14 cellular contexts compared by ENCODE assay signal in genomic region chr1:220770245-220770913, GRCh38. TPM values are rescaled to one million over a fixed set of nuclear protein-coding genes. Genes with fewer than 3 reads are reported as not detected.
DNase-seq lines count a peak whose midpoint lies in the region; ATAC-seq, FAIRE-seq and TF ChIP-seq lines count a peak whose summit lies in the region.
"Had no signal": no experiment of that assay in that cellular context is flagged by ENCODE, and none has a peak within 500 bp of the region (broad histone marks: within the 10 kb centered on the region; RNA-seq: fewer than 3 reads in every experiment).

No MANE protein-coding gene starts in this region.

- H3K27me3 Mint-ChIP-seq in MCF 10A (ENCODE audit: insufficient read depth, unreplicated experiment) (no peaks in the 10 kb centered on the region), natural killer cell (ENCODE audit: low read depth in 2 of 2) (peaks cover 3 to 5% of the 10 kb centered on the region in 2 donors)
- peaks cover 2% of the 10 kb centered on the region for H3K27me3 Mint-ChIP-seq in T-helper 2 cell treated with Interferon-gamma antibody and Interleukin-4, amounts not matched to agents 5 μg/mL and 100 μg/mL, for 36 hours (ENCODE audit: low read depth)

- TF ChIP-seq POLR2A in GM12878 (IDR thresholded peaks at IDR 0.05; ENCODE audit: low read depth, low read length): no peak

- no peaks in the 10 kb centered on the region for H4K20me1 ChIP-seq in GM12878 (ENCODE audit: control insufficient read depth, insufficient read depth)

- peak overlapping the region; percentile 69 for H3K27ac ChIP-seq in GM12878 (ENCODE audit: control insufficient read depth, insufficient read depth)

- RAD21 ChIA-PET in GM12878 (lab: Charles Lee; ENCODE audit: unreplicated experiment): interaction anchor here (0.6 to 5.5 kb wide), 4 partner anchors 37 to 550 kb away, joined by 3 to 33 read pairs (median 4); no protein-coding TSS in a partner anchor

- TF ChIP-seq EP300 in GM12878 (IDR thresholded peaks at IDR 0.05; ENCODE audit: borderline replicate concordance in 1 of 2, control insufficient read depth in 1 of 2, low read depth in 2 of 2, low read length in 2 of 2): peak; percentile 19 to 47; a peak in 1 of 4 replicates

- no peaks in the 10 kb centered on the region; the same call in none of the 2 replicates for H3K4me1 ChIP-seq in GM12878 (ENCODE audit: control insufficient read depth, insufficient read depth, low read length)

- intact Hi-C loops in GM12878 (cut with micrococcal nuclease; ENCODE audit: unreplicated experiment) (loop anchor here (10.0 kb wide), 1 partner anchor 226 kb away; no protein-coding TSS in a partner anchor), MCF 10A (cut with micrococcal nuclease) (no loop called here), natural killer cell (cut with micrococcal nuclease) (no loop called here)

- H3K9ac ChIP-seq in GM12878 (ENCODE audit: control insufficient read depth, insufficient read depth, low read length): peak overlapping the region; percentile 34; the same call in 1 of the 2 replicates

- FAIRE-seq in GM12878 (lab: Jason Lieb, UNC): no peak
- FAIRE-seq: HepG2, small intestine had no signal

- peak overlapping the region; percentile 63; the same call in 1 of the 2 replicates for H3K4me2 ChIP-seq in GM12878 (ENCODE audit: control insufficient read depth, insufficient read depth)

- CTCF ChIA-PET in GM12878 (lab: Yijun Ruan, JAX): interaction anchor here (1.0 to 1.9 kb wide), 6 partner anchors 10 to 490 kb away, joined by 3 to 9 read pairs (median 4); no protein-coding TSS in a partner anchor
- CTCF ChIA-PET in MCF 10A (lab: Yijun Ruan, JAX): interaction anchor here (0.6 to 13.1 kb wide), 12 partner anchors 7 to 552 kb away, joined by 3 to 329 read pairs (median 4); partner anchors contain the start of gene MTARC1

- SMC1A ChIA-PET in GM12878 (lab: Charles Lee; ENCODE audit: uncharacterized antibody, unreplicated experiment): interaction anchor here (0.6 to 1.7 kb wide), 7 partner anchors 9 to 826 kb away, joined by 3 to 8 read pairs (median 3); no protein-coding TSS in a partner anchor

- H3K9me3 ChIP-seq in GM12878 (replicated peaks; ENCODE audit: control insufficient read depth, insufficient read depth, low read length): no peaks in the 10 kb centered on the region; the same call in 2 of the 3 replicates

- H3K4me3 Mint-ChIP-seq in MCF 10A (ENCODE audit: unreplicated experiment) (no peak overlapping the region), natural killer cell (no peak overlapping the region)
- H3K4me3 Mint-ChIP-seq in T-helper 2 cell treated with Interferon-gamma antibody and Interleukin-4, amounts not matched to agents 5 μg/mL and 100 μg/mL, for 36 hours: no peak overlapping the region
- H3K4me3 Mint-ChIP-seq: activated CD4-positive, alpha-beta T cell treated with anti-CD3 and anti-CD28 coated beads, Interleukin-2, amount 10 ng/mL, durations not matched to agents 24 days and 14 days; activated naive CD8-positive, alpha-beta T cell treated with anti-CD3 and anti-CD28 coated beads, Interleukin-2, amount 50 U/mL, for 24 hours had no signal

- H3K4me3 ChIP-seq in GM12878: 0 out of 2 replicates have a peak overlapping the region, but pooled peaks have one; percentile 37

- no peaks in the 10 kb centered on the region for H3K4me1 Mint-ChIP-seq in MCF 10A (ENCODE audit: insufficient read depth, unreplicated experiment)
- no peaks in the 10 kb centered on the region for H3K4me1 Mint-ChIP-seq in natural killer cell
- H3K4me1 Mint-ChIP-seq in T-helper 2 cell treated with Interferon-gamma antibody and Interleukin-4, amounts not matched to agents 5 μg/mL and 100 μg/mL, for 36 hours (ENCODE audit: low read depth): no peaks in the 10 kb centered on the region
- H3K4me1 Mint-ChIP-seq: activated CD4-positive, alpha-beta T cell treated with anti-CD3 and anti-CD28 coated beads, Interleukin-2, amount 10 ng/mL, durations not matched to agents 24 days and 14 days; activated naive CD8-positive, alpha-beta T cell treated with anti-CD3 and anti-CD28 coated beads, Interleukin-2, amount 50 U/mL, for 24 hours had no signal

- TF ChIP-seq CTCF in GM12878 (IDR thresholded peaks at IDR 0.05 in 2 of 3, conservative IDR thresholded peaks at IDR 0.05 in 1 of 3; ENCODE audit: control insufficient read depth in 2 of 3, extremely low read depth in 1 of 3, insufficient read depth in 1 of 3, low read depth in 3 of 3, low read length in 3 of 3) (no peak), MCF 10A (IDR thresholded peaks at IDR 0.05; ENCODE audit: unreplicated experiment) (no peak), natural killer cell (IDR thresholded peaks at IDR 0.05) (no peak)

- H3K79me2 ChIP-seq in GM12878 (ENCODE audit: control insufficient read depth, insufficient read depth, low read length): no peaks in the 10 kb centered on the region

- H3K9me3 Mint-ChIP-seq in MCF 10A (ENCODE audit: unreplicated experiment) (no peaks in the 10 kb centered on the region), natural killer cell (no peaks in the 10 kb centered on the region)
- H3K9me3 Mint-ChIP-seq in T-helper 2 cell treated with Interferon-gamma antibody and Interleukin-4, amounts not matched to agents 5 μg/mL and 100 μg/mL, for 36 hours: no peaks in the 10 kb centered on the region
- H3K9me3 Mint-ChIP-seq: activated CD4-positive, alpha-beta T cell treated with anti-CD3 and anti-CD28 coated beads, Interleukin-2, amount 10 ng/mL, durations not matched to agents 24 days and 14 days; activated naive CD8-positive, alpha-beta T cell treated with anti-CD3 and anti-CD28 coated beads, Interleukin-2, amount 50 U/mL, for 24 hours had no signal

- DNase-seq in GM12878 (ENCODE audit: low read depth, low spot score) (peak; percentile 49), MCF 10A (ENCODE audit: unreplicated experiment) (no peak), natural killer cell (no peak), retina (no peak)
- no peak for DNase-seq in T-helper 2 cell treated with Interferon-gamma antibody and Interleukin-4, amounts not matched to agents 5 μg/mL and 100 μg/mL, for 36 hours (ENCODE audit: low spot score)
- DNase-seq: activated CD4-positive, alpha-beta T cell treated with anti-CD3 and anti-CD28 coated beads, Interleukin-2, amount 10 ng/mL, durations not matched to agents 24 days and 14 days; activated naive CD8-positive, alpha-beta T cell treated with anti-CD3 and anti-CD28 coated beads, Interleukin-2, amount 50 U/mL, for 24 hours; effector CD4-positive, alpha-beta T cell; hypothalamus; small intestine had no signal

- H3K36me3 ChIP-seq in GM12878 (ENCODE audit: control insufficient read depth in 2 of 2, insufficient read depth in 2 of 2, low read length in 1 of 2): no peaks in the 10 kb centered on the region

- POLR2A ChIA-PET in GM12878 (lab: Charles Lee) (interaction anchor here (1.2 to 1.3 kb wide), 2 partner anchors 14 to 551 kb away, joined by 3 read pairs; no protein-coding TSS in a partner anchor), MCF 10A (lab: Yijun Ruan, JAX) (interaction anchor here (1.6 kb wide), 1 partner anchor 37 kb away, joined by 3 read pairs; no protein-coding TSS in a partner anchor)

- in situ Hi-C loops in GM12878 (cut with MboI): loop anchor here (10.0 kb wide), 1 partner anchor 86 kb away; no protein-coding TSS in a partner anchor

- BruUV-seq in GM12878 (replicated peaks; lab: Mats Ljungman, UMichigan) (TSS peak; percentile 93), MCF 10A (replicated peaks; lab: Mats Ljungman, UMichigan) (no TSS peak)

- TF ChIP-seq RAD21 in GM12878 (IDR thresholded peaks at IDR 0.05; ENCODE audit: insufficient read depth, low read depth, low read length): no peak

- peak overlapping the region; percentile 47 for H2AFZ ChIP-seq in GM12878 (ENCODE audit: control insufficient read depth, low read depth, low read length)

- ATAC-seq in GM18498 (IDR thresholded peaks at IDR 0.05; ENCODE audit: unreplicated experiment) (peak; percentile 71), GM21360 (IDR thresholded peaks at IDR 0.05; ENCODE audit: unreplicated experiment) (peak; percentile 49), HG03060 (IDR thresholded peaks at IDR 0.05; ENCODE audit: low read depth, unreplicated experiment) (peak; percentile 38), GM12878 (peak; percentile 75), natural killer cell (no peak)
- ATAC-seq: activated naive CD8-positive, alpha-beta T cell treated with anti-CD3 and anti-CD28 coated beads, Interleukin-2, amount 50 U/mL, for 24 hours; HepG2 had no signal

- H3K27ac Mint-ChIP-seq in MCF 10A (ENCODE audit: low read depth, unreplicated experiment) (no peak overlapping the region), natural killer cell (no peak overlapping the region)
- no peak overlapping the region for H3K27ac Mint-ChIP-seq in T-helper 2 cell treated with Interferon-gamma antibody and Interleukin-4, amounts not matched to agents 5 μg/mL and 100 μg/mL, for 36 hours
- H3K27ac Mint-ChIP-seq: activated CD4-positive, alpha-beta T cell treated with anti-CD3 and anti-CD28 coated beads, Interleukin-2, amount 10 ng/mL, durations not matched to agents 24 days and 14 days; activated naive CD8-positive, alpha-beta T cell treated with anti-CD3 and anti-CD28 coated beads, Interleukin-2, amount 50 U/mL, for 24 hours had no signal

- under 1% methylated on average over 15 of the region's 15 CpGs for WGBS in GM12878 (ENCODE audit: insufficient coverage, insufficient replicate concordance, low lambda C conversion rate, missing lambda C conversion rate)

- H3K36me3 Mint-ChIP-seq in MCF 10A (ENCODE audit: insufficient read depth, unreplicated experiment): no peaks in the 10 kb centered on the region
- H3K36me3 Mint-ChIP-seq in natural killer cell: no peaks in the 10 kb centered on the region
- no peaks in the 10 kb centered on the region for H3K36me3 Mint-ChIP-seq in T-helper 2 cell treated with Interferon-gamma antibody and Interleukin-4, amounts not matched to agents 5 μg/mL and 100 μg/mL, for 36 hours (ENCODE audit: low read depth)

- H3K27me3 ChIP-seq in GM12878 (replicated peaks in 1 of 2; ENCODE audit: control insufficient read depth in 2 of 2, insufficient read depth in 2 of 2, low read length in 1 of 2): no peaks in the 10 kb centered on the region

RNA-seq across cellular contexts. Expression of gene MTARC1, which starts 16.3 kb away (rescaled TPM):
- total RNA-seq in GM12878 (2013; cell fraction: nucleolus; rRNA removed): 0.10 and 0.13 TPM in 2 replicates
- total RNA-seq in GM12878 (2014; rRNA removed) (0.23 and 0.27 TPM in 2 replicates), GM12878 (2014; rRNA removed; fragmentation: Illumina TruSeq; extraction: Trizol) (0.69 and 0.85 TPM in 2 replicates), GM12878 (2021) (0.72 TPM in 2 replicates), MCF 10A (2022) (0.96 and 1.5 TPM in 2 replicates), natural killer cell (1 to 10 TPM in 1 of 3 donors, under 1 TPM in 1, not detected in 1; 0.52 to 2.5 TPM)
- not detected for polyA plus RNA-seq in GM12878 (2011; ENCODE audit: low read depth)
- polyA plus RNA-seq in GM12878 (2011; rRNA removed) (0.31 and 0.55 TPM in 2 replicates), GM12878 (2014; fragmentation: Illumina TruSeq; extraction: Trizol) (0.47 and 1.0 TPM in 2 replicates), GM12878 (2014; fragmentation: Nextera tagmentation; extraction: Ambion mirVana) (under 1 TPM; 0.26 to 0.31 TPM), GM12878 (2014; rRNA removed) (0.49 and 1.1 TPM in 2 replicates), GM12878 (2016; fragmentation: Nextera tagmentation; extraction: Ambion mirVana) (1 to 10 TPM in 1 of 2 experiments, under 1 TPM in 1; 0.67 to 1.5 TPM)
- 0.13 and 0.38 TPM in 2 replicates for polyA plus RNA-seq in GM12878 (2011; cell fraction: cytosol; rRNA removed)
- polyA plus RNA-seq in GM12878 (2011; cell fraction: nucleus; rRNA removed): 0.60 and 0.61 TPM in 2 replicates
- polyA plus RNA-seq in GM12878 (2012): not detected in 2 replicates
- 0.26 and 0.29 TPM in 2 replicates for polyA minus RNA-seq in GM12878 (2011; rRNA and poly(A)+ RNA removed)
- 1.7 and 2.5 TPM in 2 replicates for polyA minus RNA-seq in GM12878 (2011; cell fraction: cytosol; rRNA and poly(A)+ RNA removed)
- polyA minus RNA-seq in GM12878 (2011; cell fraction: nucleus; rRNA and poly(A)+ RNA removed): 0.24 and 0.77 TPM in 2 replicates
- total RNA-seq: activated CD4-positive, alpha-beta T cell treated with anti-CD3 and anti-CD28 coated beads, Interleukin-2, amount 10 ng/mL, durations not matched to agents 24 days and 14 days had no signal

RNA-seq across cellular contexts. Expression of gene MTARC2, which starts 22.3 kb away (rescaled TPM):
- total RNA-seq in GM12878 (2013; cell fraction: nucleolus; rRNA removed): 0.29 and 1.5 TPM in 2 replicates
- total RNA-seq in GM12878 (2014; rRNA removed): 1.9 and 3.4 TPM in 2 replicates
- 1.9 and 2.8 TPM in 2 replicates for total RNA-seq in GM12878 (2014; rRNA removed; fragmentation: Illumina TruSeq; extraction: Trizol)
- 2.6 and 3.1 TPM in 2 replicates for total RNA-seq in GM12878 (2021)
- polyA plus RNA-seq in GM12878 (2011; ENCODE audit: low read depth): 0.43 TPM
- 3.8 and 4.1 TPM in 2 replicates for polyA plus RNA-seq in GM12878 (2011; rRNA removed)
- polyA plus RNA-seq in GM12878 (2011; cell fraction: cytosol; rRNA removed): 1.8 and 1.9 TPM in 2 replicates
- polyA plus RNA-seq in GM12878 (2011; cell fraction: nucleus; rRNA removed): 4.5 and 5.6 TPM in 2 replicates
- polyA plus RNA-seq in GM12878 (2012): 0.69 and 1.8 TPM in 2 replicates
- polyA plus RNA-seq in GM12878 (2014; fragmentation: Illumina TruSeq; extraction: Trizol): 3.8 and 4.7 TPM in 2 replicates
- polyA plus RNA-seq in GM12878 (2014; fragmentation: Nextera tagmentation; extraction: Ambion mirVana): 1 to 10 TPM; 2.8 to 4.5 TPM
- polyA plus RNA-seq in GM12878 (2014; rRNA removed): 2.1 and 7.5 TPM in 2 replicates
- polyA plus RNA-seq in GM12878 (2016; fragmentation: Nextera tagmentation; extraction: Ambion mirVana): 1 to 10 TPM; 3.6 to 5.5 TPM
- 1.3 and 1.8 TPM in 2 replicates for polyA minus RNA-seq in GM12878 (2011; rRNA and poly(A)+ RNA removed)
- 0.67 and 1.4 TPM in 2 replicates for polyA minus RNA-seq in GM12878 (2011; cell fraction: cytosol; rRNA and poly(A)+ RNA removed)
- 2.3 and 2.7 TPM in 2 replicates for polyA minus RNA-seq in GM12878 (2011; cell fraction: nucleus; rRNA and poly(A)+ RNA removed)
- total RNA-seq in MCF 10A (2022): 3.6 and 5.2 TPM in 2 replicates
- total RNA-seq in natural killer cell: 1 to 10 TPM in 1 of 3 donors, under 1 TPM in 2; 0.33 to 1.7 (median 0.45) TPM
- total RNA-seq: activated CD4-positive, alpha-beta T cell treated with anti-CD3 and anti-CD28 coated beads, Interleukin-2, amount 10 ng/mL, durations not matched to agents 24 days and 14 days had no signal

Comparison
In these comparisons a context has a peak if more than half of its experiments do, and no peak if none do; other contexts are left out.
1. ATAC-seq: peak in GM18498 (single experiment), GM21360 (single experiment), HG03060 (single experiment) and GM12878 (single experiment); none in natural killer cell (0 of 3).